ENCODE assay signal across 1 cellular context in the genomic region with DNA sequence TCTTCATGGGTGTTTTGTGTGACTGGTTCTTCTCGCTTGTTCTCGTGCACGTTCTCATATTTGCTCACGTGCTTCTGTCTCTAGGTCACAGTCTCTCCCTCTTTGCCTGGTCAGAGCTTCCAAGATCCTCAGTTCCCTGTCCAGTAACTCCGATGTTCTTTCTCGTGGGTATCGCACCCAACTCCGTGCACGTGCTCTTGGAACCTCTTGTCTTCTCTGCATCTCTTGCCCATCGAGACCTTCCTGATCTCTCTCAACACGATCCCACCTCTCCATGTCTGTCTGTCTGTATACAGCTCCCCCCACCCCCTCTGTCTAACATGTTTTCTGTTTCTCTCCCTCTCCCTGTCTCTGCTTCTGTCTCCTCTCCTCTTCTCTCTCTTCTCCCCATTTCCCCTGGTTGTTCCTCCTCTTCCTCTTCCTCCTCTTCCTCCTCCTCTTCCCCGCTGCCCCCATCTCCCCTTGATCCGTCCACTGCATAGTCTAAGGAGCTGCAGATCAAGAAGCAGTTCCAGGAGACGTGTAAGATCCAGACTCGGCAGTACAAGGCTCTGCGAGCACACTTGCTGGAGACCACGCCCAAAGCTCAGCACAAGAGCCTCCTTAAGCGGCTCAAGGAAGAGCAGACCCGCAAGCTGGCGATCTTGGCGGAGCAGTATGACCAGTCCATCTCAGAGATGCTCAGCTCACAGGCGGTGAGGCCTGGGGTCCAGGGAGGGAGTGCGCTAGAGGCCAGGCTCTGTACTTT.
TF ChIP-seq lines count a peak whose summit lies in the region.

No MANE protein-coding gene starts in this region.

TF ChIP-seq in HCT116, 20 proteins besides CTCF, POLR2A, EP300 and RAD21:
- TF ChIP-seq, protein P1, sequence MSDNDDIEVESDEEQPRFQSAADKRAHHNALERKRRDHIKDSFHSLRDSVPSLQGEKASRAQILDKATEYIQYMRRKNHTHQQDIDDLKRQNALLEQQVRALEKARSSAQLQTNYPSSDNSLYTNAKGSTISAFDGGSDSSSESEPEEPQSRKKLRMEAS (IDR thresholded peaks at IDR 0.05): no peak
- TF ChIP-seq FOSL1 (IDR thresholded peaks at IDR 0.05; ENCODE audit: low read depth): no peak
- no peak for TF ChIP-seq ELF1 (IDR thresholded peaks at IDR 0.05; ENCODE audit: borderline replicate concordance, low read depth)
- no peak for TF ChIP-seq ZNF274 (IDR thresholded peaks at IDR 0.05; ENCODE audit: low read depth, low read length)
- no peak for TF ChIP-seq EZH2 (IDR thresholded peaks at IDR 0.05)
- no peak for TF ChIP-seq SRF (IDR thresholded peaks at IDR 0.05; ENCODE audit: low read depth)
- TF ChIP-seq, protein P2, sequence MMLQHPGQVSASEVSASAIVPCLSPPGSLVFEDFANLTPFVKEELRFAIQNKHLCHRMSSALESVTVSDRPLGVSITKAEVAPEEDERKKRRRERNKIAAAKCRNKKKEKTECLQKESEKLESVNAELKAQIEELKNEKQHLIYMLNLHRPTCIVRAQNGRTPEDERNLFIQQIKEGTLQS (IDR thresholded peaks at IDR 0.05): no peak
- TF ChIP-seq CBX3 (IDR thresholded peaks at IDR 0.05; ENCODE audit: low read depth): no peak
- no peak for TF ChIP-seq TCF7L2 (IDR thresholded peaks at IDR 0.05; ENCODE audit: borderline replicate concordance, extremely low read depth, insufficient read depth, insufficient read length)
- TF ChIP-seq, protein P3, sequence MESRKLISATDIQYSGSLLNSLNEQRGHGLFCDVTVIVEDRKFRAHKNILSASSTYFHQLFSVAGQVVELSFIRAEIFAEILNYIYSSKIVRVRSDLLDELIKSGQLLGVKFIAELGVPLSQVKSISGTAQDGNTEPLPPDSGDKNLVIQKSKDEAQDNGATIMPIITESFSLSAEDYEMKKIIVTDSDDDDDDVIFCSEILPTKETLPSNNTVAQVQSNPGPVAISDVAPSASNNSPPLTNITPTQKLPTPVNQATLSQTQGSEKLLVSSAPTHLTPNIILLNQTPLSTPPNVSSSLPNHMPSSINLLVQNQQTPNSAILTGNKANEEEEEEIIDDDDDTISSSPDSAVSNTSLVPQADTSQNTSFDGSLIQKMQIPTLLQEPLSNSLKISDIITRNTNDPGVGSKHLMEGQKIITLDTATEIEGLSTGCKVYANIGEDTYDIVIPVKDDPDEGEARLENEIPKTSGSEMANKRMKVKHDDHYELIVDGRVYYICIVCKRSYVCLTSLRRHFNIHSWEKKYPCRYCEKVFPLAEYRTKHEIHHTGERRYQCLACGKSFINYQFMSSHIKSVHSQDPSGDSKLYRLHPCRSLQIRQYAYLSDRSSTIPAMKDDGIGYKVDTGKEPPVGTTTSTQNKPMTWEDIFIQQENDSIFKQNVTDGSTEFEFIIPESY (IDR thresholded peaks at IDR 0.05; ENCODE audit: extremely low read depth, insufficient replicate concordance, low read length): no peak
- TF ChIP-seq, protein P4, sequence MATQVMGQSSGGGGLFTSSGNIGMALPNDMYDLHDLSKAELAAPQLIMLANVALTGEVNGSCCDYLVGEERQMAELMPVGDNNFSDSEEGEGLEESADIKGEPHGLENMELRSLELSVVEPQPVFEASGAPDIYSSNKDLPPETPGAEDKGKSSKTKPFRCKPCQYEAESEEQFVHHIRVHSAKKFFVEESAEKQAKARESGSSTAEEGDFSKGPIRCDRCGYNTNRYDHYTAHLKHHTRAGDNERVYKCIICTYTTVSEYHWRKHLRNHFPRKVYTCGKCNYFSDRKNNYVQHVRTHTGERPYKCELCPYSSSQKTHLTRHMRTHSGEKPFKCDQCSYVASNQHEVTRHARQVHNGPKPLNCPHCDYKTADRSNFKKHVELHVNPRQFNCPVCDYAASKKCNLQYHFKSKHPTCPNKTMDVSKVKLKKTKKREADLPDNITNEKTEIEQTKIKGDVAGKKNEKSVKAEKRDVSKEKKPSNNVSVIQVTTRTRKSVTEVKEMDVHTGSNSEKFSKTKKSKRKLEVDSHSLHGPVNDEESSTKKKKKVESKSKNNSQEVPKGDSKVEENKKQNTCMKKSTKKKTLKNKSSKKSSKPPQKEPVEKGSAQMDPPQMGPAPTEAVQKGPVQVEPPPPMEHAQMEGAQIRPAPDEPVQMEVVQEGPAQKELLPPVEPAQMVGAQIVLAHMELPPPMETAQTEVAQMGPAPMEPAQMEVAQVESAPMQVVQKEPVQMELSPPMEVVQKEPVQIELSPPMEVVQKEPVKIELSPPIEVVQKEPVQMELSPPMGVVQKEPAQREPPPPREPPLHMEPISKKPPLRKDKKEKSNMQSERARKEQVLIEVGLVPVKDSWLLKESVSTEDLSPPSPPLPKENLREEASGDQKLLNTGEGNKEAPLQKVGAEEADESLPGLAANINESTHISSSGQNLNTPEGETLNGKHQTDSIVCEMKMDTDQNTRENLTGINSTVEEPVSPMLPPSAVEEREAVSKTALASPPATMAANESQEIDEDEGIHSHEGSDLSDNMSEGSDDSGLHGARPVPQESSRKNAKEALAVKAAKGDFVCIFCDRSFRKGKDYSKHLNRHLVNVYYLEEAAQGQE (IDR thresholded peaks at IDR 0.05; ENCODE audit: low read depth): no peak
- no peak for TF ChIP-seq EZH2phosphoT487 (IDR thresholded peaks at IDR 0.05; ENCODE audit: borderline replicate concordance)
- no peak for TF ChIP-seq SP1 (IDR thresholded peaks at IDR 0.05; ENCODE audit: low read depth)
- TF ChIP-seq EGR1 (IDR thresholded peaks at IDR 0.05; ENCODE audit: low read depth): no peak
- no peak for TF ChIP-seq JUND (IDR thresholded peaks at IDR 0.05)
